19 cellular contexts compared by ENCODE assay signal in genomic region chr17:28499366-28499668, GRCh38. TPM values are rescaled to one million over a fixed set of nuclear protein-coding genes. Genes with fewer than 3 reads are reported as not detected.
DNase-seq lines count a peak whose midpoint lies in the region; ATAC-seq and TF ChIP-seq lines count a peak whose summit lies in the region.
"Had no signal": no experiment of that assay in that cellular context is flagged by ENCODE, and none has a peak within 500 bp of the region (broad histone marks: within the 10 kb centered on the region; RNA-seq: fewer than 3 reads in every experiment).

No MANE protein-coding gene starts in this region.

- H3K9me3 ChIP-seq in stomach = no peaks in the 10 kb centered on the region
- H3K9me3 ChIP-seq: SJSA1 had no signal

- no peaks in the 10 kb centered on the region for H3K36me3 ChIP-seq in stomach
- H3K36me3 ChIP-seq: SJSA1 had no signal

- no peak for TF ChIP-seq POLR2A in stomach (IDR thresholded peaks at IDR 0.05)

- no peak overlapping the region for H3K4me3 ChIP-seq in stomach
- H3K4me3 ChIP-seq: GM23338, K562, SJSA1 had no signal

- H3K27ac ChIP-seq in VCaP = peak overlapping the region; percentile 98
- no peak overlapping the region for H3K27ac ChIP-seq in stomach
- H3K27ac ChIP-seq: 22Rv1, SJSA1 had no signal

- H3K27me3 ChIP-seq in stomach = peaks cover 0 to 21% (median 0%) of the 10 kb centered on the region in 3 donors

- TF ChIP-seq CTCF in VCaP (conservative IDR thresholded peaks at IDR 0.05) = no peak; the same call in 1 of the 2 replicates
- peak in 1 of 7 experiments; percentile 13 for TF ChIP-seq CTCF in stomach (IDR thresholded peaks at IDR 0.05)

- intact Hi-C loops in stomach (cut with DNase I; ENCODE audit: low total_unique reads) = loop anchor here (5.0 kb wide), 1 partner anchor 38 kb away; no protein-coding TSS in a partner anchor

- H3K4me1 ChIP-seq in stomach = peaks cover 0 to 22% (median 10%) of the 10 kb centered on the region in 4 donors
- H3K4me1 ChIP-seq: SJSA1 had no signal

- no peak for ATAC-seq in GM19397 (IDR thresholded peaks at IDR 0.05; ENCODE audit: unreplicated experiment)
- ATAC-seq: GM23338, K562 had no signal

- peak; percentile 24 for DNase-seq in DMS153 (lab: John Stamatoyannopoulos, UW)
- DNase-seq in DMS153 treated with DMSO at 0.1 percent for 48 hours (lab: John Stamatoyannopoulos, UW; ENCODE audit: unreplicated experiment) = no peak
- DNase-seq in NCI-H146 treated with DMSO at 0.1 percent for 48 hours (lab: John Stamatoyannopoulos, UW; ENCODE audit: unreplicated experiment) = peak; percentile 63
- DNase-seq in stomach = peak; percentile 69
- DNase-seq in Ammon's horn (ENCODE audit: low spot score) = no peak
- DNase-seq in stimulated activated CD4-positive, alpha-beta T cell treated with anti-CD3 and anti-CD28 coated beads, Interleukin-4, amount 100 ng/mL, for 1 hour = no peak
- DNase-seq: DND-41, GDM1, NCI-H1930, NCI-H526 treated with DMSO at 0.1 percent for 48 hours, T-helper 9 cell had no signal

- no peak for TF ChIP-seq EP300 in stomach (IDR thresholded peaks at IDR 0.05)

- WGBS in stomach, 5 donors = 33 to 59% (median 50%) methylated on average over 4 to 9 of the region's 9 CpGs

RNA-seq across cellular contexts. Expression of gene FOXN1, which starts 6.8 kb away (rescaled TPM):
- 1 to 10 TPM in 1 of 5 donors, under 1 TPM in 1, not detected in 3; 0.43 to 9.3 TPM for total RNA-seq in stomach
- 1 to 10 TPM in 1 of 3 donors, not detected in 2; 2.4 TPM for polyA plus RNA-seq in stomach
- total RNA-seq: GM23338, K562, RPMI7951, SJSA1 had no signal
- polyA plus RNA-seq: CD14-positive monocyte, GM23338, K562 had no signal

RNA-seq across cellular contexts. Expression of gene SLC13A2, which starts 25.9 kb away (rescaled TPM):
- 1 to 10 TPM in 1 of 5 donors, not detected in 4; 3.2 TPM for total RNA-seq in stomach
- polyA plus RNA-seq in stomach = under 1 TPM in 1 of 3 donors, not detected in 2; 0.15 TPM
- total RNA-seq: GM23338, RPMI7951, SJSA1 had no signal
- polyA plus RNA-seq: CD14-positive monocyte, GM23338, K562 had no signal

RNA-seq across cellular contexts. Expression of gene UNC119, which starts 53.1 kb away (rescaled TPM):
- 10 to 100 TPM; 13.6 to 30.9 (median 17.0) TPM for total RNA-seq in stomach
- polyA plus RNA-seq in stomach = 10 to 100 TPM; 16.5 to 27.1 (median 19.9) TPM

Comparison
In these comparisons a context has a peak if more than half of its experiments do, and no peak if none do; other contexts are left out.
1. DNase-seq: peak in DMS153 (single experiment), NCI-H146 treated with DMSO at 0.1 percent for 48 hours (single experiment) and stomach (single experiment); none in DMS153 treated with DMSO at 0.1 percent for 48 hours (single experiment), Ammon's horn (single experiment) and stimulated activated CD4-positive, alpha-beta T cell treated with anti-CD3 and anti-CD28 coated beads, Interleukin-4, amount 100 ng/mL, for 1 hour (single experiment).